2 cellular contexts compared by ENCODE assay signal in the genomic region with DNA sequence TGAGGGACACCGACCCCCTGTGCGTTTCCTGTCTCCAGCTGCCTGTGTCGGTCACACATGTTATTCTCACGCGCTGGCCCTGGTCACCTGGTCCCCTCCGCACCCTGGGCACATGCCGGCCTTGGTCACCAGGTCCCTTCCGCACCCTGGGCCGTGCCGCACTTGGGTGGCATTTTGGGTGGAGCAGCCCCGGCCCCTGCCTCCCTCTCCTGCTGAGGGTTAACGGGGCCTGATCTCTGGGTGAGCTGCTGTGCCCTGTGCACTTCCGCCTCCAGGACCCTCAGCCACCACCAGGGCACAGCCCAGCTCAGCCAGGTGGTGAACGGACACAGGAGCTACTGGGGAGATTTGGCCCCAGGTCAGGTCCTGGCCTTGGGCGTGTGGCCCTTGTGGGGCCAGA.
TF ChIP-seq lines count a peak whose summit lies in the region.

No MANE protein-coding gene starts in this region.

TF ChIP-seq in HEK293, 187 proteins besides CTCF, POLR2A, EP300 and RAD21:
- no peak for TF ChIP-seq ZNF157 (tag by site-specific recombination; IDR thresholded peaks at IDR 0.05)
- TF ChIP-seq ZNF10 (tag by site-specific recombination; IDR thresholded peaks at IDR 0.05) = 0 out of 2 replicates have a peak, but pooled peaks have one; percentile 47

TF ChIP-seq in HepG2, 621 proteins besides CTCF, POLR2A, EP300 and RAD21:
- TF ChIP-seq, protein P1, sequence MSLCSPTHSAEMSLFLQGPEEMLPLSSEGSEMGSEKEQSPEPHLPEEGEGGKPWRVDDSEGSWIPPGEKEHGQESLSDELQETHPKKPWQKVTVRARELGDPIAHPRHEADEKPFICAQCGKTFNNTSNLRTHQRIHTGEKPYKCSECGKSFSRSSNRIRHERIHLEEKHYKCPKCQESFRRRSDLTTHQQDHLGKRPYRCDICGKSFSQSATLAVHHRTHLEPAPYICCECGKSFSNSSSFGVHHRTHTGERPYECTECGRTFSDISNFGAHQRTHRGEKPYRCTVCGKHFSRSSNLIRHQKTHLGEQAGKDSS (CRISPR knock-in tag; IDR thresholded peaks at IDR 0.05; ENCODE audit: borderline replicate concordance, low read depth) = no peak
- TF ChIP-seq MTA1 (CRISPR knock-in tag; IDR thresholded peaks at IDR 0.05; ENCODE audit: borderline replicate concordance) = 0 out of 2 replicates have a peak, but pooled peaks have one; percentile 22
